ENCODE assay signal across 29 cellular contexts in the genomic region with DNA sequence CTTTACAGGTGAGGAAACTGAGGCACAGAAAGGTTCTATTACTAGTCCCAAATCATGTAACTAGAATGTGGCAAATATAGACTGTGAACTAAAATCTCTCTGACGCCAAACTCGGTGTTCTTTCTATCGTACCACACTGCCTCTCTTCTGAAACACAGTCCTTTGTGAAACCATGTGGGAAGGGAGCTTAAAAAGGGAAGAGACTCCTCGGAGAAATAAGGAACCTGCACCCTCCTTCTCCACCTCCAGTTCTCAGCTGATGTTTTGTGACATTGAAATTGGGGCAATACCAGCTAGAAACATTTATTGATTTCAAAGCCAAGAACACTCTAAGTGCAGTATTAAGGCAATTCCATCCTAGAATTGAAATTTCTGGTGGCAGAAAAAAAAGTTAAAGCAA.
"Had no signal": no experiment of that assay in that cellular context is flagged by ENCODE, and none has a peak within 500 bp of the region (broad histone marks: within the 10 kb centered on the region; RNA-seq: fewer than 3 reads in every experiment).

No MANE protein-coding gene starts in this region.

- H3K9me3 ChIP-seq: SJCRH30, SK-N-SH had no signal

- H3K4me3 ChIP-seq: cardiac muscle cell, PC-9, SJCRH30 had no signal

- H3K9me3 Mint-ChIP-seq: activated T-cell treated with anti-CD3 and anti-CD28 coated beads, Interleukin-2, amount 50 U/mL, for 4 hours; IgD-negative memory B cell; T-helper 1 cell treated with Interleukin-12 subunit alpha and Interleukin-12 subunit beta and Interleukin-4 antibody, amounts not matched to agents 30 μg/mL and 1 μg/mL, for 36 hours; WTC11 had no signal

- H3K27ac Mint-ChIP-seq: activated CD8-positive, alpha-beta T cell treated with anti-CD3 and anti-CD28 coated beads, Interleukin-2, amount 10 ng/mL, durations not matched to agents 7 days and 5 days; activated naive CD8-positive, alpha-beta T cell; IgD-negative memory B cell; T-helper 1 cell treated with Interleukin-12 subunit alpha and Interleukin-12 subunit beta and Interleukin-4 antibody, amounts not matched to agents 30 μg/mL and 1 μg/mL, for 36 hours; WTC11 had no signal

- H3K36me3 Mint-ChIP-seq: activated naive CD8-positive, alpha-beta T cell; WTC11 had no signal

- H3K36me3 ChIP-seq: brain microvascular endothelial cell, cardiac muscle cell, SJCRH30 had no signal

- ATAC-seq: activated CD8-positive, alpha-beta T cell treated with anti-CD3 and anti-CD28 coated beads, Interleukin-2, amount 10 ng/mL, durations not matched to agents 7 days and 5 days; activated T-cell treated with anti-CD3 and anti-CD28 coated beads, Interleukin-2, amount 50 U/mL, for 4 hours; WTC11 had no signal

- H3K27me3 ChIP-seq: brain microvascular endothelial cell, cardiac muscle cell, SJCRH30 had no signal

- H3K4me3 Mint-ChIP-seq: activated CD8-positive, alpha-beta T cell treated with anti-CD3 and anti-CD28 coated beads, Interleukin-2, amount 10 ng/mL, durations not matched to agents 7 days and 5 days; activated naive CD8-positive, alpha-beta T cell; activated T-cell treated with anti-CD3 and anti-CD28 coated beads, Interleukin-2, amount 50 U/mL, for 4 hours; IgD-negative memory B cell; T-helper 1 cell treated with Interleukin-12 subunit alpha and Interleukin-12 subunit beta and Interleukin-4 antibody, amounts not matched to agents 30 μg/mL and 1 μg/mL, for 36 hours; WTC11 had no signal

- DNase-seq: activated CD4-positive, alpha-beta T cell treated with anti-CD3 and anti-CD28 coated beads for 48 hours; activated CD4-positive, alpha-beta T cell treated with anti-CD3 and anti-CD28 coated beads, Interleukin-2, amount 50 U/mL, for 4 hours; activated CD4-positive, CD25-positive, alpha-beta regulatory T cell treated with anti-CD3 and anti-CD28 coated beads, Interleukin-2, amount 50 U/mL, for 72 hours; activated CD8-positive, alpha-beta memory T cell treated with anti-CD3 and anti-CD28 coated beads, Interleukin-2, amount 50 U/mL, for 48 hours; activated CD8-positive, alpha-beta T cell treated with anti-CD3 and anti-CD28 coated beads, Interleukin-2, amount 10 ng/mL, durations not matched to agents 7 days and 5 days; activated effector memory CD4-positive, alpha-beta T cell treated with anti-CD3 and anti-CD28 coated beads, Interleukin-2, amount 50 U/mL, for 16 hours; activated naive CD4-positive, alpha-beta T cell treated with Interleukin-2 at 50 U/mL for 16 hours; activated T-cell treated with anti-CD3 and anti-CD28 coated beads, Interleukin-2, amount 50 U/mL, for 4 hours; brain microvascular endothelial cell; cerebellar nuclear complex; KG1; NCI-H1092; NCI-H1417; NCI-H1694; NCI-H2029; NCI-H2107; NCI-H2171 treated with DMSO at 0.1 percent for 48 hours; NCI-H226; NCI-H510A; NCI-H526 treated with DMSO at 0.1 percent for 48 hours; NCI-H82; PC-9; SK-N-SH had no signal

- H3K27ac ChIP-seq: brain microvascular endothelial cell, cardiac muscle cell, PC-9 had no signal
